24 cellular contexts compared by ENCODE assay signal in genomic region chr11:35736952-35737351, GRCh38.
A peak's percentile ranks its signal among the peaks of the same experiment; 100 is the strongest.
DNase-seq lines count a peak whose midpoint lies in the region; ATAC-seq, FAIRE-seq and TF ChIP-seq lines count a peak whose summit lies in the region.
"Had no signal": no experiment of that assay in that cellular context is flagged by ENCODE, and none has a peak within 500 bp of the region (broad histone marks: within the 10 kb centered on the region; RNA-seq: fewer than 3 reads in every experiment).

No MANE protein-coding gene starts in this region.

- DNase-seq in activated naive CD4-positive, alpha-beta T cell treated with Interleukin-2 at 50 U/mL for 16 hours, result no peak
- DNase-seq in kidney (no peak), memory B cell (ENCODE audit: low spot score in 2 of 2) (no peak), MV-4-11 (lab: John Stamatoyannopoulos, UW) (no peak)
- no peak for DNase-seq in stimulated activated CD4-positive, alpha-beta T cell treated with anti-CD3 and anti-CD28 coated beads, Interleukin-4, amount 100 ng/mL, for 1 hour
- DNase-seq: Caco-2; CD4-positive, CD25-positive, alpha-beta regulatory T cell; CD8-positive, alpha-beta T cell; DMS153; DND-41; GM23248; H7; HCEC 1CT had no signal

- H3K9ac ChIP-seq in kidney (ENCODE audit: low read length in 2 of 2), result no peak overlapping the region
- H3K9ac ChIP-seq: BLaER1, GM23248 had no signal

- peak overlapping the region; percentile 6 for H3K27ac Mint-ChIP-seq in activated naive CD4-positive, alpha-beta T cell treated with anti-CD3 and anti-CD28 coated beads, Interleukin-2, amount 50 U/mL, for 24 hours
- H3K27ac Mint-ChIP-seq in memory B cell, result peak overlapping the region; percentile 8
- H3K27ac Mint-ChIP-seq: B cell had no signal

- no peak for TF ChIP-seq CTCF in kidney (IDR thresholded peaks at IDR 0.05; ENCODE audit: borderline replicate concordance, extremely low read depth, insufficient read depth)

- H3K4me3 Mint-ChIP-seq in activated naive CD4-positive, alpha-beta T cell treated with anti-CD3 and anti-CD28 coated beads, Interleukin-2, amount 50 U/mL, for 24 hours, result no peak overlapping the region
- no peak overlapping the region for H3K4me3 Mint-ChIP-seq in memory B cell
- H3K4me3 Mint-ChIP-seq: B cell; CD4-positive, CD25-positive, alpha-beta regulatory T cell; CD8-positive, alpha-beta T cell had no signal

- H3K36me3 ChIP-seq in kidney (ENCODE audit: control insufficient read depth in 1 of 2, insufficient read depth in 2 of 2, low read length in 2 of 2), result peaks cover 0 to 2% of the 10 kb centered on the region in 2 donors

- H3K4me1 ChIP-seq in kidney (ENCODE audit: control insufficient read depth in 1 of 2, insufficient read depth in 1 of 2, low read depth in 1 of 2, low read length in 2 of 2), result peaks cover 18 to 19% of the 10 kb centered on the region in 2 donors
- H3K4me1 ChIP-seq: BLaER1, Caco-2 had no signal

- FAIRE-seq in kidney (lab: Jason Lieb, UNC), result no peak
- FAIRE-seq: A204.1, G401.6, GM12878, GM19239, H1 had no signal

- peaks cover 5% of the 10 kb centered on the region for H3K9me3 Mint-ChIP-seq in activated naive CD4-positive, alpha-beta T cell treated with anti-CD3 and anti-CD28 coated beads, Interleukin-2, amount 50 U/mL, for 24 hours
- peaks cover 4% of the 10 kb centered on the region for H3K9me3 Mint-ChIP-seq in memory B cell
- H3K9me3 Mint-ChIP-seq: CD8-positive, alpha-beta T cell had no signal

- H3K4me1 Mint-ChIP-seq in activated naive CD4-positive, alpha-beta T cell treated with anti-CD3 and anti-CD28 coated beads, Interleukin-2, amount 50 U/mL, for 24 hours, result peaks cover 71% of the 10 kb centered on the region
- H3K4me1 Mint-ChIP-seq in memory B cell, result peaks cover 9% of the 10 kb centered on the region
- H3K4me1 Mint-ChIP-seq: B cell had no signal

- H3K4me3 ChIP-seq in kidney (ENCODE audit: low read length in 2 of 2), result no peak overlapping the region
- H3K4me3 ChIP-seq: BLaER1, GM12878, GM23248 had no signal

- no peak for ATAC-seq in memory B cell (ENCODE audit: low read depth)
- no peak for ATAC-seq in HG03280 (IDR thresholded peaks at IDR 0.05; ENCODE audit: unreplicated experiment)
- ATAC-seq: CD8-positive, alpha-beta T cell; GM12878 had no signal

- H3K27ac ChIP-seq in kidney (ENCODE audit: low read depth in 2 of 2, low read length in 2 of 2), result peak overlapping the region; percentile 44 to 61
- H3K27ac ChIP-seq: 22Rv1, BLaER1, C4-2B, GM23248 had no signal

- no peaks in the 10 kb centered on the region for H3K9me3 ChIP-seq in kidney (ENCODE audit: control insufficient read depth in 1 of 2, low read length in 2 of 2)
- H3K9me3 ChIP-seq: Caco-2 had no signal

- H3K36me3 Mint-ChIP-seq in activated naive CD4-positive, alpha-beta T cell treated with anti-CD3 and anti-CD28 coated beads, Interleukin-2, amount 50 U/mL, for 24 hours, result peaks cover 40% of the 10 kb centered on the region
- peaks cover 54% of the 10 kb centered on the region for H3K36me3 Mint-ChIP-seq in memory B cell

- no peaks in the 10 kb centered on the region for H3K27me3 Mint-ChIP-seq in activated naive CD4-positive, alpha-beta T cell treated with anti-CD3 and anti-CD28 coated beads, Interleukin-2, amount 50 U/mL, for 24 hours
- no peaks in the 10 kb centered on the region for H3K27me3 Mint-ChIP-seq in memory B cell
- H3K27me3 Mint-ChIP-seq: B cell; CD4-positive, CD25-positive, alpha-beta regulatory T cell had no signal

- intact Hi-C loops in kidney (cut with DNase I), result no loop called here
